ENCODE assay signal across 27 cellular contexts in genomic region chr4:73673286-73673685, GRCh38. TPM values are rescaled to one million over a fixed set of nuclear protein-coding genes. Genes with fewer than 3 reads are reported as not detected.
DNase-seq lines count a peak whose midpoint lies in the region; ATAC-seq, FAIRE-seq and TF ChIP-seq lines count a peak whose summit lies in the region.
"Had no signal": no experiment of that assay in that cellular context is flagged by ENCODE, and none has a peak within 500 bp of the region (broad histone marks: within the 10 kb centered on the region; RNA-seq: fewer than 3 reads in every experiment).

No MANE protein-coding gene starts in this region.

- H3K27ac ChIP-seq in right atrium auricular region = peak overlapping the region in 1 of 2 donors; percentile 3
- H3K27ac ChIP-seq in MM.1S (ENCODE audit: low read length) = no peak overlapping the region
- H3K27ac ChIP-seq: BLaER1 had no signal

- no peak overlapping the region for H3K4me2 ChIP-seq in MM.1S (ENCODE audit: low read depth, low read length)
- H3K4me2 ChIP-seq: BLaER1, GM23338 had no signal

- DNase-seq in Calu3 = peak; percentile 51
- peak; percentile 77 for DNase-seq in bronchial epithelial cell (ENCODE audit: low read depth)
- no peak for DNase-seq in Right ventricle myocardium superior
- peak; percentile 60 for DNase-seq in right atrium auricular region (ENCODE audit: low spot score)
- DNase-seq in MM.1S = no peak
- no peak for DNase-seq in NK-92 (lab: John Stamatoyannopoulos, UW; ENCODE audit: unreplicated experiment)
- no peak for DNase-seq in activated T-cell treated with anti-CD3 and anti-CD28 coated beads for 4 hours
- DNase-seq in cortex of kidney (lab: John Stamatoyannopoulos, UW) = no peak
- DNase-seq: CD4-positive, alpha-beta T cell; COR-L47; H9; HFFc6; Karpas-422; NCI-H1105 treated with DMSO at 0.1 percent for 48 hours; NCI-H146; NCI-H2029 treated with DMSO at 0.1 percent for 48 hours; NCI-H446 treated with DMSO at 0.1 percent for 48 hours; NCI-H526; NCI-H82; RPMI8226; SHP77 treated with DMSO at 0.1 percent for 48 hours had no signal

- ATAC-seq in Right ventricle myocardium superior (ENCODE audit: poor library complexity) = peak; percentile 69
- ATAC-seq: GM23338, HepG2 had no signal

- H3K27ac Mint-ChIP-seq in Calu3 (ENCODE audit: unreplicated experiment) = peak overlapping the region; percentile 77
- H3K27ac Mint-ChIP-seq: CD4-positive, alpha-beta T cell; GM23338; H9; HFFc6 had no signal

- no peaks in the 10 kb centered on the region for H3K27me3 ChIP-seq in bronchial epithelial cell (ENCODE audit: control insufficient read depth, insufficient read depth, low read length)
- H3K27me3 ChIP-seq in right atrium auricular region = no peaks in the 10 kb centered on the region
- no peaks in the 10 kb centered on the region for H3K27me3 ChIP-seq in MM.1S (replicated peaks; ENCODE audit: insufficient read depth, low read length)
- H3K27me3 ChIP-seq: BLaER1 had no signal

- no peak overlapping the region for H3K9ac ChIP-seq in MM.1S (ENCODE audit: low read length)
- H3K9ac ChIP-seq: BLaER1 had no signal

- BruUV-seq in Calu3 (replicated peaks; lab: Mats Ljungman, UMichigan) = no TSS peak

- H3K4me1 ChIP-seq in right atrium auricular region = no peaks in the 10 kb centered on the region
- no peaks in the 10 kb centered on the region for H3K4me1 ChIP-seq in MM.1S (ENCODE audit: low read length)
- H3K4me1 ChIP-seq: BLaER1 had no signal

- H3K9me3 ChIP-seq in right atrium auricular region (no peaks in the 10 kb centered on the region), MM.1S (replicated peaks; ENCODE audit: insufficient read depth, low read length) (no peaks in the 10 kb centered on the region)
- H3K9me3 ChIP-seq: BLaER1 had no signal

- H3K36me3 Mint-ChIP-seq in Calu3 (ENCODE audit: insufficient read depth, unreplicated experiment) = peaks cover 30% of the 10 kb centered on the region

- H3K9me3 Mint-ChIP-seq in Calu3 (ENCODE audit: low read depth, unreplicated experiment) = no peaks in the 10 kb centered on the region
- H3K9me3 Mint-ChIP-seq: CD4-positive, alpha-beta T cell; HFFc6 had no signal

- no peaks in the 10 kb centered on the region for H4K20me1 ChIP-seq in MM.1S (ENCODE audit: insufficient read depth, low read length)
- H4K20me1 ChIP-seq: BLaER1 had no signal

- CTCF ChIA-PET in Calu3 (lab: Charles Lee) = interaction anchor here (0.6 to 1.2 kb wide), 3 partner anchors 90 to 410 kb away, joined by 3 read pairs; no protein-coding TSS in a partner anchor

- H3K79me2 ChIP-seq in MM.1S (ENCODE audit: low read length) = no peaks in the 10 kb centered on the region

- no peak overlapping the region for H3K4me3 Mint-ChIP-seq in Calu3 (ENCODE audit: low read depth, unreplicated experiment)
- H3K4me3 Mint-ChIP-seq: CD4-positive, alpha-beta T cell; GM23338; H9; HFFc6 had no signal

- intact Hi-C loops in Calu3 (cut with micrococcal nuclease; ENCODE audit: unreplicated experiment) = loop anchor here (10.0 kb wide), 1 partner anchor 362 kb away; the partner anchor contains the start of gene CXCL3
- intact Hi-C loops in Right ventricle myocardium superior (cut with DNase I) = no loop called here

- H3F3A ChIP-seq in MM.1S (ENCODE audit: insufficient read depth, low read length) = no peaks in the 10 kb centered on the region

- no peak overlapping the region for H2AFZ ChIP-seq in MM.1S (ENCODE audit: low read length)
- H2AFZ ChIP-seq: GM23338 had no signal

- FAIRE-seq in bronchial epithelial cell (lab: Jason Lieb, UNC) = peak; percentile 43
- FAIRE-seq: A204.1, G401.6, HepG2 had no signal

- no peak overlapping the region for H3K4me3 ChIP-seq in bronchial epithelial cell (ENCODE audit: low read depth, low read length)
- H3K4me3 ChIP-seq in right atrium auricular region = no peak overlapping the region
- no peak overlapping the region for H3K4me3 ChIP-seq in MM.1S (ENCODE audit: low read length)
- H3K4me3 ChIP-seq: BLaER1, GM23338 had no signal

- H3K9me2 ChIP-seq in MM.1S (replicated peaks; ENCODE audit: insufficient read depth, low read length) = no peaks in the 10 kb centered on the region

- H3K36me3 ChIP-seq in bronchial epithelial cell (ENCODE audit: control insufficient read depth, insufficient read depth, low read length) = no peaks in the 10 kb centered on the region
- no peaks in the 10 kb centered on the region for H3K36me3 ChIP-seq in right atrium auricular region
- no peaks in the 10 kb centered on the region for H3K36me3 ChIP-seq in MM.1S (replicated peaks; ENCODE audit: insufficient read depth, low read length)
- H3K36me3 ChIP-seq: BLaER1 had no signal

- TF ChIP-seq CTCF in Calu3 (IDR thresholded peaks at IDR 0.05; ENCODE audit: unreplicated experiment) (no peak), bronchial epithelial cell (IDR thresholded peaks at IDR 0.05; ENCODE audit: insufficient read depth, low read length, severe bottlenecking) (no peak), right atrium auricular region (IDR thresholded peaks at IDR 0.05) (no peak), MM.1S (IDR thresholded peaks at IDR 0.05; ENCODE audit: low read length) (no peak)

- peaks cover 59% of the 10 kb centered on the region for H3K4me1 Mint-ChIP-seq in Calu3 (ENCODE audit: low read depth, unreplicated experiment)
- H3K4me1 Mint-ChIP-seq: GM23338, H9 had no signal

- no peaks in the 10 kb centered on the region for H3K27me3 Mint-ChIP-seq in Calu3 (ENCODE audit: unreplicated experiment)
- H3K27me3 Mint-ChIP-seq: CD4-positive, alpha-beta T cell had no signal

RNA-seq across cellular contexts. Expression of gene RASSF6, which starts 53.0 kb away (rescaled TPM):
- 12.5 and 12.8 TPM in 2 replicates for total RNA-seq in Calu3 (2022)
- total RNA-seq in bronchial epithelial cell = 7.4 and 14.8 TPM in 2 replicates
- not detected for total RNA-seq in Right ventricle myocardium superior
- not detected for total RNA-seq in right atrium auricular region
- total RNA-seq: HFFc6, HT1080 had no signal

Comparison
In these comparisons a context has a peak if more than half of its experiments do, and no peak if none do; other contexts are left out.
1. DNase-seq: peak in Calu3 (single experiment), bronchial epithelial cell (single experiment) and right atrium auricular region (single experiment); none in Right ventricle myocardium superior (single experiment), MM.1S (single experiment), NK-92 (single experiment), activated T-cell treated with anti-CD3 and anti-CD28 coated beads for 4 hours (single experiment) and cortex of kidney (single experiment).